8 cellular contexts compared by ENCODE assay signal in the genomic region with DNA sequence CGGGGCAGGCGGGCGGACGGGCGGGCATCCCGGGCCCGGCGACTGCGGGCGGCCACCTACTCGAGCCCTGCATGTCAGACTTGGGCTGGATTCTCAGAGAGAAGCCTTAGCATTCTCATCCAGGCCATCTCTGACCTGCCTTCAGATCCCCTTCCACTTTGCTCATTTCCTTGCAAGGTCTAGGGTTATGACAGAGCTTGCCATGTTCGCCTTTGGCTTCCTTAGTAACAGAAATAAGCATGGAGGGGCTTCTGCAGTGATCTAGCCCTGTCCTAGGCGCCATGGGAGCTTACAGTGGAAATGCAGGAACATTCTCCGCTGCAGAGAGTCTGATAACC. TPM values are rescaled to one million over a fixed set of nuclear protein-coding genes. Genes with fewer than 3 reads are reported as not detected.
DNase-seq lines count a peak whose midpoint lies in the region; ATAC-seq, FAIRE-seq and TF ChIP-seq lines count a peak whose summit lies in the region.

No MANE protein-coding gene starts in this region.

- no peak overlapping the region for H3K9ac ChIP-seq in GM12878 (ENCODE audit: control insufficient read depth, insufficient read depth, low read length)
- peak overlapping the region; percentile 93 for H3K9ac ChIP-seq in mesenchymal stem cell (ENCODE audit: low read length)

- peak overlapping the region; percentile 68 for H2BK120ac ChIP-seq in mesenchymal stem cell (ENCODE audit: low read depth, low read length)

- H3K23ac ChIP-seq in mesenchymal stem cell (ENCODE audit: low read length in 2 of 2): no peak overlapping the region

- no peak for FAIRE-seq in GM12878 (lab: Jason Lieb, UNC)

- H3K4me1 ChIP-seq in HEK293 (ENCODE audit: control insufficient read depth, insufficient read depth, low read length) (peaks cover 3% of the 10 kb centered on the region), GM12878 (ENCODE audit: control insufficient read depth, insufficient read depth, low read length) (no peaks in the 10 kb centered on the region), mesenchymal stem cell (ENCODE audit: control insufficient read depth, insufficient read depth, low read depth, low read length) (peaks cover 5% of the 10 kb centered on the region), vagina (peaks cover 51% of the 10 kb centered on the region)

- H3K27me3 ChIP-seq in GM12878 (replicated peaks in 1 of 2; ENCODE audit: control insufficient read depth in 2 of 2, insufficient read depth in 2 of 2, low read length in 1 of 2): peaks cover 2 to 12% of the 10 kb centered on the region in 2 experiments; a peak in 3 of 4 replicates
- H3K27me3 ChIP-seq in mesenchymal stem cell (ENCODE audit: control insufficient read depth in 1 of 2, insufficient read depth in 1 of 2, low read length in 2 of 2): no peaks in the 10 kb centered on the region
- no peaks in the 10 kb centered on the region for H3K27me3 ChIP-seq in vagina

- H3K79me1 ChIP-seq in mesenchymal stem cell (replicated peaks; ENCODE audit: low read length, poor library complexity, severe bottlenecking): peaks cover 11% of the 10 kb centered on the region

- POLR2A ChIA-PET in HEK293 (lab: Yijun Ruan, JAX): interaction anchor here (0.9 to 2.3 kb wide), 6 partner anchors 10 to 88 kb away, joined by 3 to 23 read pairs (median 4); no protein-coding TSS in a partner anchor
- POLR2A ChIA-PET in GM12878 (lab: Charles Lee): no interaction called here

- no peak overlapping the region for H2BK5ac ChIP-seq in mesenchymal stem cell (ENCODE audit: low read depth, low read length, poor library complexity, severe bottlenecking)

- peak overlapping the region in 1 of 2 experiments; percentile 83 for H3K14ac ChIP-seq in mesenchymal stem cell (ENCODE audit: low read length in 2 of 2)

- RAD21 ChIA-PET in GM12878 (lab: Charles Lee; ENCODE audit: unreplicated experiment): no interaction called here

- in situ Hi-C loops in GM12878 (cut with MboI): no loop called here

- H3K18ac ChIP-seq in mesenchymal stem cell (ENCODE audit: low read depth in 1 of 2, low read length in 2 of 2): peak overlapping the region; percentile 80 to 84

- peak overlapping the region in 1 of 2 experiments; percentile 93 for H2BK12ac ChIP-seq in mesenchymal stem cell (ENCODE audit: low read length in 2 of 2)

- no peaks in the 10 kb centered on the region for H3K79me2 ChIP-seq in GM12878 (ENCODE audit: control insufficient read depth, insufficient read depth, low read length)

- TF ChIP-seq RAD21 in GM12878 (IDR thresholded peaks at IDR 0.05; ENCODE audit: insufficient read depth, low read depth, low read length): no peak

- TF ChIP-seq EP300 in GM12878 (IDR thresholded peaks at IDR 0.05; ENCODE audit: borderline replicate concordance in 1 of 2, control insufficient read depth in 1 of 2, low read depth in 2 of 2, low read length in 2 of 2): no peak

- intact Hi-C loops in GM12878 (cut with micrococcal nuclease; ENCODE audit: unreplicated experiment): loop anchor here (10.0 kb wide), 1 partner anchor 572 kb away; no protein-coding TSS in a partner anchor
- intact Hi-C loops in vagina (cut with DNase I): loop anchor here (5.0 kb wide), 1 partner anchor 84 kb away; no protein-coding TSS in a partner anchor

- H4K8ac ChIP-seq in mesenchymal stem cell (ENCODE audit: low read length): no peak overlapping the region

- no peak overlapping the region for H2AK5ac ChIP-seq in mesenchymal stem cell (ENCODE audit: low read length, severe bottlenecking)

- H3K9me3 ChIP-seq in HEK293 (ENCODE audit: control insufficient read depth, insufficient read depth, low read depth, low read length): no peaks in the 10 kb centered on the region
- no peaks in the 10 kb centered on the region for H3K9me3 ChIP-seq in GM12878 (replicated peaks; ENCODE audit: control insufficient read depth, insufficient read depth, low read length)
- no peaks in the 10 kb centered on the region for H3K9me3 ChIP-seq in mesenchymal stem cell (ENCODE audit: control insufficient read depth, low read length)
- no peaks in the 10 kb centered on the region for H3K9me3 ChIP-seq in vagina

- ATAC-seq in GM12878 (no peak), HG03469 (IDR thresholded peaks at IDR 0.05; ENCODE audit: unreplicated experiment) (no peak), GM21390 (IDR thresholded peaks at IDR 0.05; ENCODE audit: unreplicated experiment) (no peak), GM18519 (IDR thresholded peaks at IDR 0.05; ENCODE audit: low FRiP score, unreplicated experiment) (no peak)

- H4K20me1 ChIP-seq in GM12878 (ENCODE audit: control insufficient read depth, insufficient read depth): no peaks in the 10 kb centered on the region

- H2AFZ ChIP-seq in GM12878 (ENCODE audit: control insufficient read depth, low read depth, low read length) (no peak overlapping the region), mesenchymal stem cell (ENCODE audit: low read depth, low read length) (no peak overlapping the region)

- H3K27ac ChIP-seq in 22Rv1 (peak overlapping the region; percentile 79), HEK293 (ENCODE audit: extremely low read depth, low read depth, low read length) (peak overlapping the region; percentile 84), GM12878 (ENCODE audit: control insufficient read depth, insufficient read depth) (no peak overlapping the region), mesenchymal stem cell (ENCODE audit: low read length, poor library complexity, severe bottlenecking) (peak overlapping the region; percentile 48), vagina (peak overlapping the region; percentile 95)

- TF ChIP-seq POLR2A in GM12878 (IDR thresholded peaks at IDR 0.05; ENCODE audit: low read depth, low read length) (no peak), vagina (IDR thresholded peaks at IDR 0.05) (no peak)

- no peak overlapping the region for H4K91ac ChIP-seq in mesenchymal stem cell (ENCODE audit: low read length)

- CTCF ChIA-PET in HEK293 (lab: Yijun Ruan, JAX): interaction anchor here (0.6 to 1.4 kb wide), 8 partner anchors 9 to 200 kb away, joined by 3 to 8 read pairs (median 3); no protein-coding TSS in a partner anchor
- CTCF ChIA-PET in GM12878 (lab: Yijun Ruan, JAX): interaction anchor here (0.5 to 1.2 kb wide), 5 partner anchors 22 to 908 kb away, joined by 3 to 4 read pairs (median 3); no protein-coding TSS in a partner anchor

- H3K4me3 ChIP-seq in HEK293 (ENCODE audit: low read depth, low read length) (peak overlapping the region; percentile 91), GM12878 (peak overlapping the region; percentile 76; the same call in 1 of the 2 replicates), mesenchymal stem cell (ENCODE audit: insufficient read depth in 1 of 2, low read depth in 1 of 2, low read length in 2 of 2) (peak overlapping the region; percentile 64 to 81), vagina (peak overlapping the region; percentile 69 to 80)

- peak overlapping the region in 1 of 2 experiments; percentile 2 for H3K4ac ChIP-seq in mesenchymal stem cell (ENCODE audit: low read depth in 1 of 2, low read length in 2 of 2)

- peak overlapping the region; percentile 89 for H2BK15ac ChIP-seq in mesenchymal stem cell (ENCODE audit: low read depth, poor library complexity, severe bottlenecking)

- TF ChIP-seq CTCF in 22Rv1 (IDR thresholded peaks at IDR 0.05) (no peak), HEK293 (tag by site-specific recombination; IDR thresholded peaks at IDR 0.05) (no peak), GM12878 (IDR thresholded peaks at IDR 0.05 in 2 of 3, conservative IDR thresholded peaks at IDR 0.05 in 1 of 3; ENCODE audit: control insufficient read depth in 2 of 3, extremely low read depth in 1 of 3, insufficient read depth in 1 of 3, low read depth in 3 of 3, low read length in 3 of 3) (no peak), vagina (IDR thresholded peaks at IDR 0.05) (peak in 1 of 3 experiments; percentile 1)

- WGBS in GM12878 (ENCODE audit: insufficient coverage, insufficient replicate concordance, low lambda C conversion rate, missing lambda C conversion rate): 17% methylated on average over 7 of the region's 14 CpGs
- 32% methylated on average over 3 of the region's 14 CpGs for WGBS in mesenchymal stem cell

- SMC1A ChIA-PET in GM12878 (lab: Charles Lee; ENCODE audit: uncharacterized antibody, unreplicated experiment): no interaction called here

- no peaks in the 10 kb centered on the region for H3K36me3 ChIP-seq in HEK293 (ENCODE audit: control insufficient read depth in 2 of 2, insufficient read depth in 1 of 2, low read length in 2 of 2)
- no peaks in the 10 kb centered on the region for H3K36me3 ChIP-seq in GM12878 (ENCODE audit: control insufficient read depth in 2 of 2, insufficient read depth in 2 of 2, low read length in 1 of 2)
- no peaks in the 10 kb centered on the region for H3K36me3 ChIP-seq in mesenchymal stem cell (ENCODE audit: control insufficient read depth in 1 of 2, insufficient read depth in 2 of 2, low read depth in 1 of 2, low read length in 2 of 2)
- no peaks in the 10 kb centered on the region for H3K36me3 ChIP-seq in vagina

- DNase-seq in GM12878 (ENCODE audit: low read depth, low spot score): no peak
- no peak for DNase-seq in mesenchymal stem cell
- DNase-seq in vagina (ENCODE audit: extremely low spot score in 2 of 2): no peak

- no TSS peak for BruUV-seq in GM12878 (replicated peaks; lab: Mats Ljungman, UMichigan)

- H3K4me2 ChIP-seq in GM12878 (ENCODE audit: control insufficient read depth, insufficient read depth) (peak overlapping the region; percentile 80), mesenchymal stem cell (ENCODE audit: low read length, poor library complexity, severe bottlenecking) (peak overlapping the region; percentile 29)

TF ChIP-seq in HEK293, 187 proteins besides CTCF, POLR2A, EP300 and RAD21 (continues in another document):
- TF ChIP-seq ZBTB7A (tag by site-specific recombination; IDR thresholded peaks at IDR 0.05; ENCODE audit: low read depth): no peak

RNA-seq across cellular contexts. Expression of a gene that starts 0.6 kb away (rescaled TPM):
- total RNA-seq in GM12878 (2013; cell fraction: nucleolus; rRNA removed): 0.13 and 0.22 TPM in 2 replicates
- total RNA-seq in GM12878 (2014; rRNA removed) (0.06 TPM in 1 of 2 replicates, not detected in the other), GM12878 (2014; rRNA removed; fragmentation: Illumina TruSeq; extraction: Trizol) (0.05 TPM in 1 of 2 replicates, not detected in the other), GM12878 (2021) (0.13 and 0.16 TPM in 2 replicates), vagina (25.8 TPM)
- polyA plus RNA-seq in GM12878 (2011; ENCODE audit: low read depth): 0.13 TPM
- polyA plus RNA-seq in GM12878 (2011; rRNA removed) (0.07 and 0.09 TPM in 2 replicates), GM12878 (2014; fragmentation: Illumina TruSeq; extraction: Trizol) (0.21 and 0.62 TPM in 2 replicates), GM12878 (2014; fragmentation: Nextera tagmentation; extraction: Ambion mirVana) (not detected), GM12878 (2014; rRNA removed) (not detected in 2 replicates), GM12878 (2016; fragmentation: Nextera tagmentation; extraction: Ambion mirVana) (under 1 TPM; 0.15 to 0.24 TPM)
- polyA plus RNA-seq in GM12878 (2011; cell fraction: cytosol; rRNA removed): 0.09 and 0.23 TPM in 2 replicates
- polyA plus RNA-seq in GM12878 (2011; cell fraction: nucleus; rRNA removed): 0.07 and 0.12 TPM in 2 replicates
- polyA plus RNA-seq in GM12878 (2012): 0.08 and 0.15 TPM in 2 replicates
- polyA minus RNA-seq in GM12878 (2011; rRNA and poly(A)+ RNA removed): 0.31 and 1.0 TPM in 2 replicates
- not detected in 2 replicates for polyA minus RNA-seq in GM12878 (2011; cell fraction: cytosol; rRNA and poly(A)+ RNA removed)
- polyA minus RNA-seq in GM12878 (2011; cell fraction: nucleus; rRNA and poly(A)+ RNA removed): 0.19 TPM in 1 of 2 replicates, not detected in the other
- polyA plus RNA-seq in mesenchymal stem cell (2013, experiment 1 of 2): 29.5 TPM
- polyA plus RNA-seq in mesenchymal stem cell (2013, experiment 2 of 2): 30.9 TPM

Comparison
In these comparisons a context has a peak if more than half of its experiments do, and no peak if none do; other contexts are left out.
1. RNA of a gene that starts 0.6 kb away (total RNA-seq): 25.8 TPM in vagina (single experiment); 0.05 to 0.22 TPM in GM12878; every median in the first group is over 10 times any median in the second.
2. Peak in every context shown above with its lines, with median percentiles within 50 percentile points of each other: H3K4me3 ChIP-seq.